1 cellular context compared by ENCODE assay signal in the genomic region with DNA sequence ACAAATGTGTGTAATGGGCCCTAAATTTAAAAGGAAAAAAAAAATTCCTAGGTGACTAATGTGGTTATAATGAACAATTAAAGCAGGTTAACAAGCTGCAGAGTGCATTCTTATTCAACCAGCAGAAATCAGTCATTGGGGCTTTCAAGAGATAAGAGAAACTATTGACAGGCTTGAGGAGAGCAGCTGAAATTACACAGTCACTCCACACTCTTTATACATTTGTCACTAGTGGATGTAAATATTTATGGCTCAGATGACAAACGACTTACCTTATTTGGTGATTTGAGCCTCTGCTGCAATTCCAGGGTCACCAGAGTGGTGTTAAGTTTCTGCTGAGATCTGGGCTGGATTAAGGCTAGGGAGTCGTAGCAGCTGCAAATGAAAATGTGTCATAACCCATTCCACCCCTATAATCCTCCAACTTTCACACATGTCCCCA.
TF ChIP-seq lines count a peak whose summit lies in the region.

No MANE protein-coding gene starts in this region.

TF ChIP-seq in GM23338, 12 proteins besides CTCF, POLR2A, EP300 and RAD21 (continued from another document):
- TF ChIP-seq EZH2phosphoT487 (IDR thresholded peaks at IDR 0.05; ENCODE audit: unreplicated experiment): no peak
- no peak for TF ChIP-seq POLR2AphosphoS5 (IDR thresholded peaks at IDR 0.05; ENCODE audit: low read depth)
- no peak for TF ChIP-seq EZH2 (IDR thresholded peaks at IDR 0.05; ENCODE audit: low read depth, unreplicated experiment)
- TF ChIP-seq CREB1 (CRISPR knock-in tag; IDR thresholded peaks at IDR 0.05; ENCODE audit: low read depth): no peak
- no peak for TF ChIP-seq JUNB (IDR thresholded peaks at IDR 0.05; ENCODE audit: unreplicated experiment)
- TF ChIP-seq, protein P1, sequence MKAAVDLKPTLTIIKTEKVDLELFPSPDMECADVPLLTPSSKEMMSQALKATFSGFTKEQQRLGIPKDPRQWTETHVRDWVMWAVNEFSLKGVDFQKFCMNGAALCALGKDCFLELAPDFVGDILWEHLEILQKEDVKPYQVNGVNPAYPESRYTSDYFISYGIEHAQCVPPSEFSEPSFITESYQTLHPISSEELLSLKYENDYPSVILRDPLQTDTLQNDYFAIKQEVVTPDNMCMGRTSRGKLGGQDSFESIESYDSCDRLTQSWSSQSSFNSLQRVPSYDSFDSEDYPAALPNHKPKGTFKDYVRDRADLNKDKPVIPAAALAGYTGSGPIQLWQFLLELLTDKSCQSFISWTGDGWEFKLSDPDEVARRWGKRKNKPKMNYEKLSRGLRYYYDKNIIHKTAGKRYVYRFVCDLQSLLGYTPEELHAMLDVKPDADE (IDR thresholded peaks at IDR 0.05): no peak
- no peak for TF ChIP-seq ZNF331 (CRISPR knock-in tag; IDR thresholded peaks at IDR 0.05; ENCODE audit: low read depth)
- TF ChIP-seq NANOG (IDR thresholded peaks at IDR 0.05; ENCODE audit: borderline replicate concordance): no peak
